18 cellular contexts compared by ENCODE assay signal in the genomic region with DNA sequence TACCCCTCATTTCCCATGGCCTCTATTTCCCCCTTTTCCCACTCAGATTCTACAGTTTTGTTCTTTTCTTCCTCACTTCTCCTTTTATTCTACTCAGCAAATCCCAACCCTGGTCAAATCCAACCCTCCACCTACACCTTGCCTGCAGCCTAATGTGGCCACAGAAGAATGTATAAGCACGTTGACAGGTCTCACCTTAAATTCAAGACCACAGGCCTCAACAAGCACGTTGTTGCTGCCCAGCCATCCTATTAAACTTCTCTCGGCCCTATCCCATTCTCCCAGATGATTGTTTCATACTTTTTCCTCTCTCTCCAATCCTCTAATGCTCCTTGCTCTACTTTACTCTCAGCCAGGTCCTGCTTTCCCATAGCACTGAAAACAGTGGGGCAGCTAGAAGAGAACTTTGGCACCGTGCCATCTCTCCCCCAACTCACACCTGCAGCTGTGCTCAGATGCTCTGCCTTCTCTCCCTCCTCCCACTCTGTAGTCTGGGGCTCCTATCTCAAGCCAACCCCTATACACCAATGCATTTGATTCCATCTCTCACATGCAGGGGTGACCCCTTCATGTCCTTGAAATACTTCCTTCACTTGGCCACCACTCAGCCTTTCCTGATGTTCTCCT. TPM values are rescaled to one million over a fixed set of nuclear protein-coding genes. Genes with fewer than 3 reads are reported as not detected.
DNase-seq lines count a peak whose midpoint lies in the region; ATAC-seq, FAIRE-seq and TF ChIP-seq lines count a peak whose summit lies in the region.
"Had no signal": no experiment of that assay in that cellular context is flagged by ENCODE, and none has a peak within 500 bp of the region (broad histone marks: within the 10 kb centered on the region; RNA-seq: fewer than 3 reads in every experiment).

No MANE protein-coding gene starts in this region.

- H3K9ac ChIP-seq in mammary epithelial cell (ENCODE audit: insufficient read depth, low read length): no peak overlapping the region

- H3K4me1 ChIP-seq in mammary epithelial cell (ENCODE audit: insufficient read depth, low read length): peaks cover 22% of the 10 kb centered on the region
- H3K4me1 ChIP-seq in breast epithelium: no peaks in the 10 kb centered on the region
- peaks cover 0 to 15% (median 3%) of the 10 kb centered on the region in 4 donors for H3K4me1 ChIP-seq in stomach
- H3K4me1 ChIP-seq: adrenal gland had no signal

- H3K4me3 ChIP-seq in mammary epithelial cell (replicated peaks in 1 of 3; ENCODE audit: insufficient read depth in 1 of 3, low read depth in 2 of 3, low read length in 3 of 3) (no peak overlapping the region), breast epithelium (no peak overlapping the region), bronchial epithelial cell (ENCODE audit: low read depth, low read length) (no peak overlapping the region), stomach (no peak overlapping the region)
- H3K4me3 ChIP-seq in Jurkat, Clone E6-1 (ENCODE audit: low read length): no peak overlapping the region
- H3K4me3 ChIP-seq: adrenal gland had no signal

- in situ Hi-C loops in mammary epithelial cell (cut with MboI; ENCODE audit: low sequenced_read_pairs in 2 of 2): no loop called here

- dilution Hi-C loops in mammary epithelial cell (cut with HindIII; ENCODE audit: low sequenced_read_pairs): no loop called here

- no peak overlapping the region for H3K27ac ChIP-seq in mammary epithelial cell (ENCODE audit: insufficient read depth, low read depth, low read length)
- no peak overlapping the region for H3K27ac ChIP-seq in breast epithelium
- no peak overlapping the region for H3K27ac ChIP-seq in stomach
- H3K27ac ChIP-seq: adrenal gland, WERI-Rb-1 had no signal

- CTCF ChIA-PET in mammary epithelial cell (lab: Charles Lee; ENCODE audit: low non-redundant PET): no interaction called here

- 7% methylated on average over 3 of the region's 4 CpGs for WGBS in mammary epithelial cell (ENCODE audit: low coverage, missing lambda C conversion rate)
- WGBS in stomach, 5 donors: 47 to 59% (median 52%) methylated on average over 4 of the region's 4 CpGs

- no peak for TF ChIP-seq EP300 in stomach (IDR thresholded peaks at IDR 0.05)

- H2AFZ ChIP-seq in mammary epithelial cell (ENCODE audit: low read depth, low read length): no peak overlapping the region

- H4K20me1 ChIP-seq in mammary epithelial cell (ENCODE audit: insufficient read depth, low read length): no peaks in the 10 kb centered on the region

- no peaks in the 10 kb centered on the region for H3K79me2 ChIP-seq in mammary epithelial cell (ENCODE audit: insufficient read depth, low read length)

- DNase-seq in mammary epithelial cell (peak; percentile 71), breast epithelium (ENCODE audit: low spot score in 2 of 2) (no peak), bronchial epithelial cell (ENCODE audit: low read depth) (peak; percentile 53), stomach (peak; percentile 13), GM19239 (ENCODE audit: insufficient read length, low spot score) (no peak), NCI-H510A treated with DMSO at 0.1 percent for 48 hours (lab: John Stamatoyannopoulos, UW) (no peak)
- DNase-seq in Jurkat, Clone E6-1 (ENCODE audit: low read depth, low spot score): peak; percentile 69
- DNase-seq: cerebellar nuclear complex; endodermal cell; foreskin fibroblast; left colon; NCI-H1930; NK-92 treated with Interleukin-12 subunit alpha and Interleukin-12 subunit beta, amount 100 ng/mL, for 24 hours; small intestine; WERI-Rb-1 had no signal

- no peak for TF ChIP-seq CTCF in mammary epithelial cell (conservative IDR thresholded peaks at IDR 0.05 in 1 of 2, IDR thresholded peaks at IDR 0.05 in 1 of 2; ENCODE audit: extremely low read depth in 1 of 2, insufficient read depth in 1 of 2, low read depth in 1 of 2, low read length in 2 of 2)
- TF ChIP-seq CTCF in breast epithelium (IDR thresholded peaks at IDR 0.05): no peak
- no peak for TF ChIP-seq CTCF in bronchial epithelial cell (IDR thresholded peaks at IDR 0.05; ENCODE audit: insufficient read depth, low read length, severe bottlenecking)
- no peak for TF ChIP-seq CTCF in stomach (IDR thresholded peaks at IDR 0.05)

- FAIRE-seq in bronchial epithelial cell (lab: Jason Lieb, UNC) (no peak), GM19239 (lab: Jason Lieb, UNC) (no peak)
- FAIRE-seq: small intestine had no signal

- no peak for ATAC-seq in GM21529 (IDR thresholded peaks at IDR 0.05; ENCODE audit: unreplicated experiment)
- ATAC-seq: activated T-helper 17 cell treated with anti-CD3 and anti-CD28 coated beads, Interleukin-2, amount 50 U/mL, for 72 hours; left colon had no signal

- intact Hi-C loops in mammary epithelial cell (cut with micrococcal nuclease) (no loop called here), breast epithelium (cut with DNase I; ENCODE audit: low total_unique reads) (no loop called here), stomach (cut with DNase I; ENCODE audit: low total_unique reads) (no loop called here)

- H3K27me3 ChIP-seq in mammary epithelial cell (ENCODE audit: insufficient read depth, low read length) (no peaks in the 10 kb centered on the region), breast epithelium (no peaks in the 10 kb centered on the region), bronchial epithelial cell (ENCODE audit: control insufficient read depth, insufficient read depth, low read length) (no peaks in the 10 kb centered on the region), stomach (no peaks in the 10 kb centered on the region)
- H3K27me3 ChIP-seq: adrenal gland had no signal

- TF ChIP-seq POLR2A in breast epithelium (IDR thresholded peaks at IDR 0.05) (no peak), stomach (IDR thresholded peaks at IDR 0.05) (no peak)

- no peaks in the 10 kb centered on the region for H3K9me3 ChIP-seq in mammary epithelial cell (replicated peaks; ENCODE audit: insufficient read depth, low read length)
- no peaks in the 10 kb centered on the region for H3K9me3 ChIP-seq in breast epithelium
- H3K9me3 ChIP-seq in stomach: no peaks in the 10 kb centered on the region
- H3K9me3 ChIP-seq: adrenal gland had no signal

- no peak overlapping the region for H3K4me2 ChIP-seq in mammary epithelial cell (ENCODE audit: insufficient read depth, low read depth, low read length)

- no peaks in the 10 kb centered on the region for H3K36me3 ChIP-seq in mammary epithelial cell (ENCODE audit: insufficient read depth, low read length)
- H3K36me3 ChIP-seq in breast epithelium: no peaks in the 10 kb centered on the region
- H3K36me3 ChIP-seq in bronchial epithelial cell (ENCODE audit: control insufficient read depth, insufficient read depth, low read length): no peaks in the 10 kb centered on the region
- no peaks in the 10 kb centered on the region for H3K36me3 ChIP-seq in stomach
- H3K36me3 ChIP-seq: adrenal gland, WERI-Rb-1 had no signal

- BruUV-seq in mammary epithelial cell (replicated peaks; lab: Mats Ljungman, UMichigan): no TSS peak

RNA-seq across cellular contexts. Expression of gene EIF3A, which starts 6.8 kb away (rescaled TPM):
- 100 to 1,000 TPM; 115 to 170 TPM for total RNA-seq in mammary epithelial cell
- 23.1 TPM for polyA plus RNA-seq in mammary epithelial cell
- polyA minus RNA-seq in mammary epithelial cell: 129 TPM
- 100 to 1,000 TPM; 117 to 166 (median 124) TPM for total RNA-seq in breast epithelium
- 125 TPM for polyA plus RNA-seq in Jurkat, Clone E6-1 (2012; ENCODE audit: insufficient read depth, insufficient read length)
- total RNA-seq in bronchial epithelial cell: 124 and 150 TPM in 2 replicates
- total RNA-seq in stomach: 100 to 1,000 TPM in 3 of 5 donors, 10 to 100 TPM in 2; 48.4 to 156 (median 125) TPM
- polyA plus RNA-seq in stomach: 10 to 100 TPM; 37.3 to 91.6 (median 46.2) TPM

RNA-seq across cellular contexts. Expression of gene DENND10, which starts 16.5 kb away (rescaled TPM):
- 10 to 100 TPM; 39.9 to 61.3 TPM for total RNA-seq in mammary epithelial cell
- polyA plus RNA-seq in mammary epithelial cell: 51.5 TPM
- polyA minus RNA-seq in mammary epithelial cell: 57.5 TPM
- total RNA-seq in breast epithelium: 10 to 100 TPM; 33.8 to 55.0 (median 37.3) TPM
- 19.7 TPM for polyA plus RNA-seq in Jurkat, Clone E6-1 (2012; ENCODE audit: insufficient read depth, insufficient read length)
- total RNA-seq in bronchial epithelial cell: 59.0 and 67.3 TPM in 2 replicates
- total RNA-seq in stomach: 10 to 100 TPM in 4 of 5 donors, 1 to 10 TPM in 1; 8.9 to 82.3 (median 36.0) TPM
- polyA plus RNA-seq in stomach: 10 to 100 TPM; 13.3 to 35.0 (median 20.2) TPM

RNA-seq across cellular contexts. Expression of gene NANOS1, which starts 57.9 kb away (rescaled TPM):
- total RNA-seq in mammary epithelial cell (1 to 10 TPM; 1.2 to 9.8 TPM), breast epithelium (1 to 10 TPM; 2.9 to 6.4 (median 3.7) TPM), bronchial epithelial cell (0.79 and 1.3 TPM in 2 replicates), stomach (10 to 100 TPM in 1 of 5 donors, 1 to 10 TPM in 3, under 1 TPM in 1; under 0.01 to 16.1 (median 5.1) TPM)
- polyA plus RNA-seq in mammary epithelial cell (2.1 TPM), stomach (1 to 10 TPM; 1.5 to 5.8 (median 2.2) TPM)
- polyA minus RNA-seq in mammary epithelial cell: not detected
- 4.7 TPM for polyA plus RNA-seq in Jurkat, Clone E6-1 (2012; ENCODE audit: insufficient read depth, insufficient read length)

Comparison
In these comparisons a context has a peak if more than half of its experiments do, and no peak if none do; other contexts are left out.
1. DNase-seq: peak in mammary epithelial cell (single experiment), Jurkat, Clone E6-1 (single experiment), bronchial epithelial cell (single experiment) and stomach (single experiment); none in breast epithelium (0 of 2), GM19239 (single experiment) and NCI-H510A treated with DMSO at 0.1 percent for 48 hours (single experiment).